8 cellular contexts compared by ENCODE assay signal in the genomic region with DNA sequence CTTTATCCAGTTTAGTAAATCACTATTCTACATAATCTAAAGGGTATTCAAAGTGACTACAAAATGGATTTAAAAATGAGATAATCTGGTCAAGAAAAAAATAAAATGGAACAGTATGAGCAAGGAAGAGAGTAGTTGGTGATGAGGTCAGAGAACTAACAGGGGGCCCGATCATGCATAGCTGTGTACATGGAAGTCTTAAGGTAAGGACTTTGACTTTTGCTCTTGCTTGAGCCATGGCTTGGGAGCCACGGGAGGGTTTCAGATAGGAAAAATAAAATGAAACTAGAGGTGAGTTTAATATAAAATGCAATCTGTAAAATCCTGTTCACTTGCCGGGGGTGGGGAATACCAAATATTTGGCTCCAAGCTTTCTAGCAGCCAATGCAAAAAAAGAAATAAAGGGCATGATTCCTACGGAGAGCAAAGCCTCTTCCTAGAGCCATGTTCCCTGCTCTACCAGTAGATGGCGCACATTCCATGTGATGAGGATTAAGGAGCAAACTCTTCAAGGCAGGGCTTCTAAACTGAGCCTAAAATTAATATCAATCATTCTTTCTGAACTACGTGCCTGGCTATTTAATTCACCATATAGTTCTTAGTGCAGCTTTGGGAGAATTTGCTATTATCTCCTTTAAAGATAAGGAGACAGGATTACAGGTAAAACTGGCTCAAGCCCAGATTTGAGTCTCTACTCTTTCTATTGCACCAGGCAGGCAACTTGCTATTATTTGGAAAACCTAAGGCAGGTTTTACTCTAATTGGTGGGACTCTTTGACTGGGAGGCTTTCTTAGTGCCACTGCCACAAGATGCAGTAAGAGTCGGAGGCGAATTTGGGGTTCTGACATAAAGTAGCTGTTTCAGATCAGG. TPM values are rescaled to one million over a fixed set of nuclear protein-coding genes. Genes with fewer than 3 reads are reported as not detected.
DNase-seq lines count a peak whose midpoint lies in the region; ATAC-seq, FAIRE-seq and TF ChIP-seq lines count a peak whose summit lies in the region.

No MANE protein-coding gene starts in this region.

- H2AK5ac ChIP-seq in H1 (ENCODE audit: low read depth, low read length): no peak overlapping the region

- no peaks in the 10 kb centered on the region for H3K79me2 ChIP-seq in H1 (ENCODE audit: control insufficient read depth in 1 of 2, insufficient read depth in 2 of 2, low read length in 2 of 2)

- no peaks in the 10 kb centered on the region for H3K36me3 Mint-ChIP-seq in naive B cell

- DNase-seq in activated CD8-positive, alpha-beta memory T cell treated with anti-CD3 and anti-CD28 coated beads for 1 hour (ENCODE audit: extremely low read depth in 1 of 2, low read depth in 1 of 2): peak; percentile 10 to 11
- DNase-seq in activated CD8-positive, alpha-beta memory T cell treated with anti-CD3 and anti-CD28 coated beads for 24 hours: no peak
- DNase-seq in HFF-Myc (ENCODE audit: extremely low read depth, low read depth) (no peak), NCI-H2227 (lab: John Stamatoyannopoulos, UW; ENCODE audit: unreplicated experiment) (peak; percentile 78), H1 (ENCODE audit: low read depth in 1 of 2, low spot score in 2 of 2) (no peak), naive B cell (peak; percentile 47), urothelium cell line (ENCODE audit: low spot score) (peak; percentile 45)
- DNase-seq in activated CD4-positive, CD25-positive, alpha-beta regulatory T cell treated with anti-CD3 and anti-CD28 coated beads, Interleukin-2, amount 50 U/mL, for 16 hours (ENCODE audit: low read depth, low spot score): peak; percentile 17

- H3K9me3 ChIP-seq in H1 (ENCODE audit: insufficient read depth in 2 of 2, low read depth in 1 of 2, low read length in 1 of 2): no peaks in the 10 kb centered on the region

- no peaks in the 10 kb centered on the region for H4K20me1 ChIP-seq in H1 (replicated peaks in 1 of 2; ENCODE audit: control insufficient read depth in 1 of 2, insufficient read depth in 2 of 2, low read length in 2 of 2)

- peak; percentile 68 for ATAC-seq in naive B cell (ENCODE audit: low read depth in 2 of 2)

- no peak overlapping the region for H4K91ac ChIP-seq in H1 (replicated peaks; ENCODE audit: insufficient read length, low read length)

- TF ChIP-seq RAD21 in H1 (IDR thresholded peaks at IDR 0.05 in 1 of 2, conservative IDR thresholded peaks at IDR 0.05 in 1 of 2; ENCODE audit: low read depth in 2 of 2, low read length in 2 of 2): peak; percentile 63 to 77

- no peak for TF ChIP-seq POLR2A in H1 (IDR thresholded peaks at IDR 0.05; ENCODE audit: control extremely low read depth in 1 of 2, low read depth in 2 of 2, low read length in 2 of 2)

- H3K4me1 ChIP-seq in H1 (replicated peaks in 1 of 4; ENCODE audit: control insufficient read depth in 3 of 4, insufficient read depth in 4 of 4, low read length in 3 of 4): no peaks in the 10 kb centered on the region

- no peak overlapping the region for H3K56ac ChIP-seq in H1 (replicated peaks; ENCODE audit: insufficient read length, low read depth, low read length)

- H2BK20ac ChIP-seq in H1 (ENCODE audit: low read length): no peak overlapping the region

- no peaks in the 10 kb centered on the region for H3K9me3 Mint-ChIP-seq in naive B cell

- H3K14ac ChIP-seq in H1 (ENCODE audit: insufficient read length): no peak overlapping the region

- H3K79me1 ChIP-seq in H1 (ENCODE audit: low read depth, low read length): no peaks in the 10 kb centered on the region

- 42% methylated on average over 7 of the region's 8 CpGs; no CpG with 5 or more reads in 1 of the 2 experiments for WGBS in H1 (ENCODE audit: extremely low coverage in 1 of 2, insufficient coverage in 1 of 2, insufficient read length in 1 of 2, insufficient replicate concordance in 2 of 2, low coverage in 1 of 2, low lambda C conversion rate in 2 of 2, missing lambda C conversion rate in 1 of 2), 2 experiments

- no peak for TF ChIP-seq EP300 in H1 (IDR thresholded peaks at IDR 0.05; ENCODE audit: borderline replicate concordance in 1 of 2, low read depth in 2 of 2, low read length in 2 of 2)

- no peak overlapping the region for H3K23ac ChIP-seq in H1 (ENCODE audit: insufficient read length)

- CTCF ChIA-PET in H1 (lab: Charles Lee; ENCODE audit: partially characterized antibody): interaction anchor here (0.7 to 2.8 kb wide), 7 partner anchors 10 to 295 kb away, joined by 3 to 18 read pairs (median 5); no protein-coding TSS in a partner anchor

- no peak overlapping the region for H3K4me2 ChIP-seq in H1 (ENCODE audit: insufficient read depth in 1 of 2, low read depth in 2 of 2, low read length in 2 of 2)

- no peak overlapping the region for H3K27ac Mint-ChIP-seq in naive B cell

- no peak overlapping the region for H2BK12ac ChIP-seq in H1 (ENCODE audit: low read depth, low read length)

- H2BK15ac ChIP-seq in H1 (ENCODE audit: low read length): no peak overlapping the region

- peak; percentile 77 for TF ChIP-seq CTCF in HFF-Myc (IDR thresholded peaks at IDR 0.05; ENCODE audit: low read depth, low read length, missing control alignments)
- TF ChIP-seq CTCF in H1 (IDR thresholded peaks at IDR 0.05; ENCODE audit: control extremely low read depth in 1 of 3, insufficient read depth in 1 of 3, low read depth in 1 of 3, low read length in 3 of 3): peak in 2 of 3 experiments; percentile 57 to 67; a peak in 3 of 4 replicates

- H3K36me3 ChIP-seq in H1 (ENCODE audit: control insufficient read depth in 2 of 4, insufficient read depth in 4 of 4, low read length in 3 of 4): no peaks in the 10 kb centered on the region

- POLR2A ChIA-PET in H1 (lab: Charles Lee; ENCODE audit: partially characterized antibody): no interaction called here

- H2AFZ ChIP-seq in H1 (ENCODE audit: low read length): no peak overlapping the region

- H3K4me1 Mint-ChIP-seq in naive B cell: peaks cover 1 to 5% (median 3%) of the 10 kb centered on the region in 3 donors

- H4K5ac ChIP-seq in H1 (ENCODE audit: insufficient read length, low read depth, low read length): no peak overlapping the region

- no peak overlapping the region for H3K4me3 Mint-ChIP-seq in naive B cell

- H3K27me3 ChIP-seq in H1 (replicated peaks in 1 of 4; ENCODE audit: control insufficient read depth in 3 of 4, extremely low read depth in 1 of 4, insufficient read depth in 3 of 4, low read length in 3 of 4): no peaks in the 10 kb centered on the region

- H4K8ac ChIP-seq in H1 (ENCODE audit: extremely low read depth, insufficient read depth, low read length): no peak overlapping the region

- FAIRE-seq in H1 (lab: Jason Lieb, UNC) (peak; percentile 74), urothelium cell line (lab: Jason Lieb, UNC) (no peak)

- no peak overlapping the region for H2BK120ac ChIP-seq in H1 (replicated peaks; ENCODE audit: low read depth, low read length)

- H3K4me3 ChIP-seq in HFF-Myc (replicated peaks; ENCODE audit: low read depth, low read length) (no peak overlapping the region), H1 (ENCODE audit: extremely low read depth in 1 of 4, insufficient read depth in 2 of 4, low read depth in 3 of 4, low read length in 4 of 4) (no peak overlapping the region)

- H3K27me3 Mint-ChIP-seq in naive B cell: no peaks in the 10 kb centered on the region

- H3K23me2 ChIP-seq in H1 (ENCODE audit: low read depth, low read length): no peaks in the 10 kb centered on the region

- no peak overlapping the region for H3K9ac ChIP-seq in H1 (replicated peaks in 1 of 4; ENCODE audit: extremely low read depth in 1 of 4, low read depth in 3 of 4, low read length in 3 of 4)

- H3K18ac ChIP-seq in H1 (ENCODE audit: extremely low read depth, low read length): no peak overlapping the region

- no peak overlapping the region for H3K27ac ChIP-seq in H1 (ENCODE audit: low read depth, low read length)

- H2BK5ac ChIP-seq in H1 (ENCODE audit: low read depth, low read length): no peak overlapping the region

- H3K4ac ChIP-seq in H1 (replicated peaks; ENCODE audit: insufficient read length, low read depth, low read length): no peak overlapping the region

TF ChIP-seq in H1, 55 proteins besides CTCF, POLR2A, EP300 and RAD21:
- TF ChIP-seq ZNF274 (IDR thresholded peaks at IDR 0.05; ENCODE audit: borderline replicate concordance, extremely low read depth, low read length) (no peak), CHD2 (IDR thresholded peaks at IDR 0.05; ENCODE audit: low read length) (no peak), RNF2 (IDR thresholded peaks at IDR 0.05; ENCODE audit: borderline replicate concordance, low read depth, low read length, missing control alignments, poor library complexity, severe bottlenecking) (no peak), ASH2L (IDR thresholded peaks at IDR 0.05; ENCODE audit: low read length) (no peak), RXRA (IDR thresholded peaks at IDR 0.05; ENCODE audit: insufficient read depth, low read depth, low read length) (no peak)

RNA-seq across cellular contexts. Expression of gene CLCN5, which starts 6.8 kb away (rescaled TPM):
- 9.7 and 10.8 TPM in 2 replicates for total RNA-seq in H1 (2021; fragmentation: NEBNext Ultra II Directional; extraction: Animal tissue kit (Norgen Biotek cat#: 25700))
- polyA plus RNA-seq in H1 (2011; rRNA removed): 4.2 and 4.4 TPM in 2 replicates
- polyA plus RNA-seq in H1 (2011; cell fraction: cytosol; rRNA removed): 4.9 TPM
- 9.2 TPM for polyA plus RNA-seq in H1 (2011; cell fraction: nucleus; rRNA removed)
- polyA plus RNA-seq in H1 (2012, experiment 1 of 2): 3.9 to 6.4 TPM (median 4.6 TPM) in 4 replicates
- polyA plus RNA-seq in H1 (2012, experiment 2 of 2): 0.31 TPM
- polyA plus RNA-seq in H1 (2013, experiment 1 of 2): 7.6 TPM
- polyA plus RNA-seq in H1 (2013, experiment 2 of 2): 7.3 TPM
- 25.7 and 35.1 TPM in 2 replicates for polyA minus RNA-seq in H1 (2011; rRNA and poly(A)+ RNA removed)
- polyA minus RNA-seq in H1 (2011; cell fraction: cytosol; rRNA and poly(A)+ RNA removed): 11.5 TPM
- polyA minus RNA-seq in H1 (2011; cell fraction: nucleus; rRNA and poly(A)+ RNA removed): 13.8 TPM
- polyA plus RNA-seq in naive B cell (ENCODE audit: low read depth in 6 of 6): 1 to 10 TPM in 2 of 6 donors, under 1 TPM in 3, not detected in 1; 0.62 to 1.4 (median 0.98) TPM

RNA-seq across cellular contexts. Expression of gene USP27X, which starts 36.3 kb away (rescaled TPM):
- 4.7 and 5.7 TPM in 2 replicates for total RNA-seq in H1 (2021; fragmentation: NEBNext Ultra II Directional; extraction: Animal tissue kit (Norgen Biotek cat#: 25700))
- polyA plus RNA-seq in H1 (2011; rRNA removed) (3.8 TPM in 2 replicates), naive B cell (ENCODE audit: low read depth in 6 of 6) (1 to 10 TPM in 1 of 6 donors, under 1 TPM in 4, not detected in 1; 0.35 to 1.4 (median 0.71) TPM)
- 4.3 TPM for polyA plus RNA-seq in H1 (2011; cell fraction: cytosol; rRNA removed)
- 4.9 TPM for polyA plus RNA-seq in H1 (2011; cell fraction: nucleus; rRNA removed)
- polyA plus RNA-seq in H1 (2012, experiment 1 of 2): 5.1 to 6.3 TPM (median 5.6 TPM) in 4 replicates
- 1.0 TPM for polyA plus RNA-seq in H1 (2012, experiment 2 of 2)
- polyA plus RNA-seq in H1 (2013, experiment 1 of 2): 3.9 TPM
- polyA plus RNA-seq in H1 (2013, experiment 2 of 2): 4.1 TPM
- polyA minus RNA-seq in H1 (2011; rRNA and poly(A)+ RNA removed): 10.8 and 11.8 TPM in 2 replicates
- polyA minus RNA-seq in H1 (2011; cell fraction: cytosol; rRNA and poly(A)+ RNA removed): 3.9 TPM
- polyA minus RNA-seq in H1 (2011; cell fraction: nucleus; rRNA and poly(A)+ RNA removed): 6.8 TPM

Comparison
In these comparisons a context has a peak if more than half of its experiments do, and no peak if none do; other contexts are left out.
1. DNase-seq: peak in activated CD8-positive, alpha-beta memory T cell treated with anti-CD3 and anti-CD28 coated beads for 1 hour (2 of 2), NCI-H2227 (single experiment), activated CD4-positive, CD25-positive, alpha-beta regulatory T cell treated with anti-CD3 and anti-CD28 coated beads, Interleukin-2, amount 50 U/mL, for 16 hours (single experiment), naive B cell (single experiment) and urothelium cell line (single experiment); none in activated CD8-positive, alpha-beta memory T cell treated with anti-CD3 and anti-CD28 coated beads for 24 hours (single experiment), HFF-Myc (single experiment) and H1 (0 of 2).